ENCODE assay signal across 8 cellular contexts in genomic region chr10:30812018-30812851, GRCh38.
DNase-seq lines count a peak whose midpoint lies in the region; ATAC-seq and TF ChIP-seq lines count a peak whose summit lies in the region.

No MANE protein-coding gene starts in this region.

- DNase-seq in AG04450 (ENCODE audit: low read depth, low spot score) = peak; percentile 80
- peak; percentile 59 for DNase-seq in myocyte (ENCODE audit: low read depth)
- DNase-seq in germinal center (ENCODE audit: low spot score) = no peak
- no peak for DNase-seq in NCI-H524 (lab: John Stamatoyannopoulos, UW)
- DNase-seq in activated T-cell treated with anti-CD3 and anti-CD28 coated beads, Interleukin-2, amount 50 U/mL, for 1 hour = no peak

- no peaks in the 10 kb centered on the region for H3K36me3 ChIP-seq in KOPT-K1 (ENCODE audit: insufficient read depth, low read length)

- CTCF ChIA-PET in AG04450 (lab: Charles Lee) = interaction anchor here (0.9 kb wide), 1 partner anchor 125 kb away, joined by 5 read pairs; no protein-coding TSS in a partner anchor

- no peaks in the 10 kb centered on the region for H3K9me3 ChIP-seq in AG04450 (ENCODE audit: control insufficient read depth, insufficient read depth, low read length)
- no peaks in the 10 kb centered on the region for H3K9me3 ChIP-seq in KOPT-K1 (ENCODE audit: insufficient read depth, low read length, poor library complexity, severe bottlenecking)

- H3K27me3 ChIP-seq in AG04450 (ENCODE audit: control insufficient read depth, insufficient read depth, low read length) = no peaks in the 10 kb centered on the region

- no peak for TF ChIP-seq CTCF in AG04450 (IDR thresholded peaks at IDR 0.05; ENCODE audit: low read depth, low read length)

- POLR2A ChIA-PET in AG04450 (lab: Yijun Ruan, JAX) = interaction anchor here (0.5 to 1.5 kb wide), 5 partner anchors 8 to 220 kb away, joined by 3 to 9 read pairs (median 4); partner anchors contain the start of gene ZNF438

- ATAC-seq in GM19467 (IDR thresholded peaks at IDR 0.05; ENCODE audit: unreplicated experiment) = no peak

- peak overlapping the region; percentile 17; the same call in 1 of the 2 replicates for H3K4me3 ChIP-seq in AG04450 (ENCODE audit: low read depth, low read length)

- H3K27ac ChIP-seq in AG04450 (ENCODE audit: low read depth, low read length) (peak overlapping the region; percentile 77), KOPT-K1 (ENCODE audit: low read depth, low read length, poor library complexity, severe bottlenecking) (peak overlapping the region; percentile 49), cingulate gyrus (ENCODE audit: low read depth, low read length) (peak overlapping the region; percentile 60)

Comparison
In these comparisons a context has a peak if more than half of its experiments do, and no peak if none do; other contexts are left out.
1. DNase-seq: peak in AG04450 (single experiment) and myocyte (single experiment); none in germinal center (single experiment), NCI-H524 (0 of 2) and activated T-cell treated with anti-CD3 and anti-CD28 coated beads, Interleukin-2, amount 50 U/mL, for 1 hour (single experiment).
2. Peak in every context shown above with its lines, with median percentiles within 50 percentile points of each other: H3K27ac ChIP-seq.